Comparison of ENCODE assay signal across 18 cellular contexts in genomic region chr14:100558226-100558625, GRCh38. TPM values are rescaled to one million over a fixed set of nuclear protein-coding genes. Genes with fewer than 3 reads are reported as not detected.
DNase-seq lines count a peak whose midpoint lies in the region; ATAC-seq and TF ChIP-seq lines count a peak whose summit lies in the region.
"Had no signal": no experiment of that assay in that cellular context is flagged by ENCODE, and none has a peak within 500 bp of the region (broad histone marks: within the 10 kb centered on the region; RNA-seq: fewer than 3 reads in every experiment).

No MANE protein-coding gene starts in this region.

- no peak overlapping the region for H3K14ac ChIP-seq in mesenchymal stem cell (ENCODE audit: low read length in 2 of 2)

- H2AK5ac ChIP-seq in mesenchymal stem cell (ENCODE audit: low read length, severe bottlenecking), result no peak overlapping the region

- H3K27ac Mint-ChIP-seq in T-helper 1 cell treated with Interleukin-12 subunit alpha and Interleukin-12 subunit beta and Interleukin-4 antibody, amounts not matched to agents 30 μg/mL and 1 μg/mL, for 36 hours, result peak overlapping the region; percentile 12
- peak overlapping the region; percentile 57 for H3K27ac Mint-ChIP-seq in stimulated activated naive B cell treated with anti-CD40 and anti-IgM and Interleukin-4, amounts not matched to agents 10 μg/mL and 1 μg/mL and 100 μg/mL, for 72 hours
- H3K27ac Mint-ChIP-seq: B cell, H9 had no signal

- DNase-seq in T-helper 1 cell, result no peak
- no peak for DNase-seq in mesenchymal stem cell
- no peak for DNase-seq in stimulated activated naive B cell treated with anti-CD40 and anti-IgM and Interleukin-4, amounts not matched to agents 10 μg/mL and 1 μg/mL and 100 μg/mL, for 72 hours
- DNase-seq in cortex of kidney (lab: John Stamatoyannopoulos, UW), result no peak
- no peak for DNase-seq in stimulated activated CD4-positive, alpha-beta T cell treated with anti-CD3 and anti-CD28 coated beads, Interleukin-12 subunit alpha, Interleukin-12 subunit beta, amount 100 ng/mL, for 4 hours
- DNase-seq: CD4-positive, CD25-positive, alpha-beta regulatory T cell; H9; MM.1S; NCI-H526 treated with DMSO at 0.1 percent for 48 hours; OCI-M1 had no signal

- H3K79me2 ChIP-seq in OCI-LY3 (ENCODE audit: low read length), result no peaks in the 10 kb centered on the region

- H3K9ac ChIP-seq in OCI-LY3 (ENCODE audit: low read length), result peak overlapping the region; percentile 25; the same call in 1 of the 2 replicates
- H3K9ac ChIP-seq in mesenchymal stem cell (ENCODE audit: low read length), result no peak overlapping the region
- H3K9ac ChIP-seq: KMS-11 had no signal

- H3K4me2 ChIP-seq in OCI-LY3 (ENCODE audit: low read length) (peak overlapping the region; percentile 77), mesenchymal stem cell (ENCODE audit: low read length, poor library complexity, severe bottlenecking) (no peak overlapping the region)
- H3K4me2 ChIP-seq: KMS-11 had no signal

- H3K4me1 ChIP-seq in OCI-LY3 (ENCODE audit: low read length) (peaks cover 57% of the 10 kb centered on the region), mesenchymal stem cell (ENCODE audit: control insufficient read depth, insufficient read depth, low read depth, low read length) (peaks cover 11% of the 10 kb centered on the region)

- H3K4ac ChIP-seq in mesenchymal stem cell (ENCODE audit: low read depth in 1 of 2, low read length in 2 of 2), result no peak overlapping the region

- H3K79me1 ChIP-seq in mesenchymal stem cell (replicated peaks; ENCODE audit: low read length, poor library complexity, severe bottlenecking), result peaks cover 26% of the 10 kb centered on the region

- no peak overlapping the region for H4K8ac ChIP-seq in mesenchymal stem cell (ENCODE audit: low read length)

- no peaks in the 10 kb centered on the region for H3K27me3 Mint-ChIP-seq in T-helper 1 cell treated with Interleukin-12 subunit alpha and Interleukin-12 subunit beta and Interleukin-4 antibody, amounts not matched to agents 30 μg/mL and 1 μg/mL, for 36 hours (ENCODE audit: low read depth)
- H3K27me3 Mint-ChIP-seq in stimulated activated naive B cell treated with anti-CD40 and anti-IgM and Interleukin-4, amounts not matched to agents 10 μg/mL and 1 μg/mL and 100 μg/mL, for 72 hours, result peaks cover 15 to 17% of the 10 kb centered on the region in 2 donors

- H2BK12ac ChIP-seq in mesenchymal stem cell (ENCODE audit: low read length in 2 of 2), result no peak overlapping the region

- H3K4me3 ChIP-seq in OCI-LY3 (ENCODE audit: low read length) (peak overlapping the region; percentile 61), mesenchymal stem cell (ENCODE audit: insufficient read depth in 1 of 2, low read depth in 1 of 2, low read length in 2 of 2) (no peak overlapping the region)
- H3K4me3 ChIP-seq: Peyer's patch had no signal

- H3K18ac ChIP-seq in mesenchymal stem cell (ENCODE audit: low read depth in 1 of 2, low read length in 2 of 2), result no peak overlapping the region

- H2BK15ac ChIP-seq in mesenchymal stem cell (ENCODE audit: low read depth, poor library complexity, severe bottlenecking), result no peak overlapping the region

- WGBS in mesenchymal stem cell, result 87% methylated on average over 11 of the region's 11 CpGs

- H4K20me1 ChIP-seq in OCI-LY3 (ENCODE audit: insufficient read depth, low read length), result no peaks in the 10 kb centered on the region

- no peak overlapping the region for H3K23ac ChIP-seq in mesenchymal stem cell (ENCODE audit: low read length in 2 of 2)

- H3K27me3 ChIP-seq in OCI-LY3 (ENCODE audit: low read depth, low read length) (no peaks in the 10 kb centered on the region), mesenchymal stem cell (ENCODE audit: control insufficient read depth in 1 of 2, insufficient read depth in 1 of 2, low read length in 2 of 2) (peaks cover 0 to 54% of the 10 kb centered on the region in 2 experiments)
- H3K27me3 ChIP-seq: Peyer's patch had no signal

- no peak overlapping the region for H2BK120ac ChIP-seq in mesenchymal stem cell (ENCODE audit: low read depth, low read length)

- H3K36me3 ChIP-seq in OCI-LY3 (replicated peaks; ENCODE audit: low read depth, low read length), result no peaks in the 10 kb centered on the region
- H3K36me3 ChIP-seq in mesenchymal stem cell (ENCODE audit: control insufficient read depth in 1 of 2, insufficient read depth in 2 of 2, low read depth in 1 of 2, low read length in 2 of 2), result peaks cover 0 to 36% of the 10 kb centered on the region in 2 experiments
- H3K36me3 ChIP-seq: Peyer's patch had no signal

- no peak overlapping the region for H2BK5ac ChIP-seq in mesenchymal stem cell (ENCODE audit: low read depth, low read length, poor library complexity, severe bottlenecking)

- no peak for TF ChIP-seq CTCF in OCI-LY3 (IDR thresholded peaks at IDR 0.05; ENCODE audit: low read depth, low read length)

- ATAC-seq in stimulated activated naive B cell treated with anti-CD40 and anti-IgM and Interleukin-4, amounts not matched to agents 10 μg/mL and 1 μg/mL and 100 μg/mL, for 72 hours (replicated peaks), result no peak
- ATAC-seq in HG03565 (IDR thresholded peaks at IDR 0.05; ENCODE audit: unreplicated experiment), result no peak

- peak overlapping the region; percentile 30; the same call in 1 of the 2 replicates for H2AFZ ChIP-seq in OCI-LY3 (ENCODE audit: low read depth, low read length)
- no peak overlapping the region for H2AFZ ChIP-seq in mesenchymal stem cell (ENCODE audit: low read depth, low read length)

- peak overlapping the region; percentile 10 for H4K91ac ChIP-seq in mesenchymal stem cell (ENCODE audit: low read length)

- H3K4me1 Mint-ChIP-seq in T-helper 1 cell treated with Interleukin-12 subunit alpha and Interleukin-12 subunit beta and Interleukin-4 antibody, amounts not matched to agents 30 μg/mL and 1 μg/mL, for 36 hours (ENCODE audit: low read depth), result peaks cover 4% of the 10 kb centered on the region
- H3K4me1 Mint-ChIP-seq in stimulated activated naive B cell treated with anti-CD40 and anti-IgM and Interleukin-4, amounts not matched to agents 10 μg/mL and 1 μg/mL and 100 μg/mL, for 72 hours, result peaks cover 15 to 28% of the 10 kb centered on the region in 2 donors
- H3K4me1 Mint-ChIP-seq: CD4-positive, CD25-positive, alpha-beta regulatory T cell had no signal

- H3K9me3 Mint-ChIP-seq in T-helper 1 cell treated with Interleukin-12 subunit alpha and Interleukin-12 subunit beta and Interleukin-4 antibody, amounts not matched to agents 30 μg/mL and 1 μg/mL, for 36 hours, result no peaks in the 10 kb centered on the region
- H3K9me3 Mint-ChIP-seq in stimulated activated naive B cell treated with anti-CD40 and anti-IgM and Interleukin-4, amounts not matched to agents 10 μg/mL and 1 μg/mL and 100 μg/mL, for 72 hours, result no peaks in the 10 kb centered on the region
- H3K9me3 Mint-ChIP-seq: CD4-positive, CD25-positive, alpha-beta regulatory T cell; H9; IgD-negative memory B cell had no signal

- H3K36me3 Mint-ChIP-seq in T-helper 1 cell treated with Interleukin-12 subunit alpha and Interleukin-12 subunit beta and Interleukin-4 antibody, amounts not matched to agents 30 μg/mL and 1 μg/mL, for 36 hours (ENCODE audit: low read depth), result no peaks in the 10 kb centered on the region
- H3K36me3 Mint-ChIP-seq in stimulated activated naive B cell treated with anti-CD40 and anti-IgM and Interleukin-4, amounts not matched to agents 10 μg/mL and 1 μg/mL and 100 μg/mL, for 72 hours, result no peaks in the 10 kb centered on the region
- H3K36me3 Mint-ChIP-seq: CD4-positive, CD25-positive, alpha-beta regulatory T cell; IgD-negative memory B cell had no signal

- H3K9me3 ChIP-seq in OCI-LY3 (ENCODE audit: insufficient read depth, low read length) (no peaks in the 10 kb centered on the region), mesenchymal stem cell (ENCODE audit: control insufficient read depth, low read length) (no peaks in the 10 kb centered on the region)
- H3K9me3 ChIP-seq: Peyer's patch had no signal

- no peak overlapping the region for H3K4me3 Mint-ChIP-seq in T-helper 1 cell treated with Interleukin-12 subunit alpha and Interleukin-12 subunit beta and Interleukin-4 antibody, amounts not matched to agents 30 μg/mL and 1 μg/mL, for 36 hours
- H3K4me3 Mint-ChIP-seq in stimulated activated naive B cell treated with anti-CD40 and anti-IgM and Interleukin-4, amounts not matched to agents 10 μg/mL and 1 μg/mL and 100 μg/mL, for 72 hours, result peak overlapping the region; percentile 7 to 64
- H3K4me3 Mint-ChIP-seq: B cell; CD4-positive, CD25-positive, alpha-beta regulatory T cell; H9; IgD-negative memory B cell had no signal

- H3K27ac ChIP-seq in OCI-LY3 (ENCODE audit: low read length) (peak overlapping the region; percentile 15; the same call in 1 of the 2 replicates), mesenchymal stem cell (ENCODE audit: low read length, poor library complexity, severe bottlenecking) (no peak overlapping the region)
- H3K27ac ChIP-seq: 22Rv1, KMS-11, Peyer's patch had no signal

RNA-seq across cellular contexts. Expression of gene BEGAIN, which starts 29.0 kb away (rescaled TPM):
- polyA plus RNA-seq in mesenchymal stem cell (2013, experiment 1 of 2), result 0.15 TPM
- 0.11 TPM for polyA plus RNA-seq in mesenchymal stem cell (2013, experiment 2 of 2)
